In genomic region chr14:70879448-70879847, GRCh38 we compare ENCODE assay signal across 11 cellular contexts.
"Had no signal": no experiment of that assay in that cellular context is flagged by ENCODE, and none has a peak within 500 bp of the region (broad histone marks: within the 10 kb centered on the region; RNA-seq: fewer than 3 reads in every experiment).

No MANE protein-coding gene starts in this region.

- H3K4me1 Mint-ChIP-seq: nephron progenitor cell had no signal

- H3K4me3 ChIP-seq: coronary artery, hepatocyte had no signal

- H3K4me3 Mint-ChIP-seq: nephron progenitor cell, type B pancreatic cell had no signal

- H3K27me3 ChIP-seq: hepatocyte had no signal

- H3K36me3 Mint-ChIP-seq: type B pancreatic cell had no signal

- H3K9me3 Mint-ChIP-seq: nephron progenitor cell, type B pancreatic cell had no signal

- DNase-seq: activated CD4-positive, alpha-beta T cell treated with anti-CD3 and anti-CD28 coated beads, Interleukin-2, amount 50 U/mL, for 1 hour; activated naive CD4-positive, alpha-beta T cell treated with anti-CD3 and anti-CD28 coated beads, Interleukin-2, amount 50 U/mL, for 16 hours; caudate nucleus; effector CD8-positive, alpha-beta T cell; kidney glomerular epithelial cell; nephron progenitor cell; stimulated activated CD4-positive, alpha-beta T cell treated with anti-CD3 and anti-CD28 coated beads, Interleukin-12 subunit alpha, Interleukin-12 subunit beta, amount 100 ng/mL, for 4 hours; stimulated activated naive CD4-positive, alpha-beta T cell had no signal

- H3K27ac Mint-ChIP-seq: nephron progenitor cell, type B pancreatic cell had no signal

- H3K27ac ChIP-seq: coronary artery, hepatocyte had no signal

- H3K27me3 Mint-ChIP-seq: type B pancreatic cell had no signal
